Comparison of ENCODE assay signal across 1 cellular context in genomic region chr1:202158810-202159533, GRCh38.
A peak's percentile ranks its signal among the peaks of the same experiment; 100 is the strongest.
TF ChIP-seq lines count a peak whose summit lies in the region.

No MANE protein-coding gene starts in this region.

TF ChIP-seq in GM12878, 131 proteins besides CTCF, POLR2A, EP300 and RAD21 (continued from another document):
- 0 out of 2 replicates have a peak, but pooled peaks have one; percentile 17 for TF ChIP-seq MYB (IDR thresholded peaks at IDR 0.05; ENCODE audit: borderline replicate concordance, low read depth, low read length)
- peak; percentile 69 for TF ChIP-seq YY1 (IDR thresholded peaks at IDR 0.05; ENCODE audit: low read depth, low read length)
- no peak for TF ChIP-seq BCLAF1 (IDR thresholded peaks at IDR 0.05)
- no peak for TF ChIP-seq ZZZ3 (IDR thresholded peaks at IDR 0.05; ENCODE audit: control insufficient read depth, insufficient read length, low read depth)
- peak; percentile 93; the same call in 1 of the 2 replicates for TF ChIP-seq ESRRA (IDR thresholded peaks at IDR 0.05; ENCODE audit: low read length)
- peak; percentile 61; the same call in 1 of the 2 replicates for TF ChIP-seq GATAD2B (conservative IDR thresholded peaks at IDR 0.05; ENCODE audit: low read depth)
- TF ChIP-seq REST (IDR thresholded peaks at IDR 0.05; ENCODE audit: low read depth, low read length): no peak
- no peak for TF ChIP-seq HSF1 (IDR thresholded peaks at IDR 0.05; ENCODE audit: low read depth, low read length)
- TF ChIP-seq KDM1A (IDR thresholded peaks at IDR 0.05; ENCODE audit: borderline replicate concordance): no peak
